ENCODE assay signal across 8 cellular contexts in genomic region chr1:17010601-17011438, GRCh38. TPM values are rescaled to one million over a fixed set of nuclear protein-coding genes. Genes with fewer than 3 reads are reported as not detected.
DNase-seq lines count a peak whose midpoint lies in the region; ATAC-seq and TF ChIP-seq lines count a peak whose summit lies in the region.

No MANE protein-coding gene starts in this region.

- H3K9ac ChIP-seq in OCI-LY3 (ENCODE audit: low read length) (peak overlapping the region; percentile 57; the same call in 1 of the 2 replicates), iPS-20b (ENCODE audit: low read depth, low read length) (peak overlapping the region; percentile 8; the same call in 1 of the 2 replicates)

- H3K4me2 ChIP-seq in OCI-LY3 (ENCODE audit: low read length) = peak overlapping the region; percentile 89

- TF ChIP-seq POLR2A in body of pancreas (IDR thresholded peaks at IDR 0.05) (no peak), spleen (IDR thresholded peaks at IDR 0.05) (no peak)

- no peaks in the 10 kb centered on the region for H3K36me3 ChIP-seq in OCI-LY3 (replicated peaks; ENCODE audit: low read depth, low read length)
- no peaks in the 10 kb centered on the region for H3K36me3 ChIP-seq in body of pancreas (replicated peaks in 1 of 2; ENCODE audit: insufficient read depth in 1 of 2, low read depth in 2 of 2)
- no peaks in the 10 kb centered on the region for H3K36me3 ChIP-seq in iPS-20b (ENCODE audit: insufficient read depth, low read depth, low read length)
- H3K36me3 ChIP-seq in spleen = peaks cover 0 to 15% (median 5%) of the 10 kb centered on the region in 6 donors

- H3K27ac ChIP-seq in OCI-LY3 (ENCODE audit: low read length) = no peak overlapping the region
- peak overlapping the region in 3 of 4 donors; percentile 31 to 67 (median 57) for H3K27ac ChIP-seq in body of pancreas
- no peak overlapping the region for H3K27ac ChIP-seq in iPS-20b (ENCODE audit: low read length)
- peak overlapping the region; percentile 29 to 88 (median 70) for H3K27ac ChIP-seq in spleen

- DNase-seq in AG20443 (ENCODE audit: low spot score) (peak; percentile 80), body of pancreas (peak; percentile 62 to 76 (median 68)), spleen (peak; percentile 88), HuH-7 (ENCODE audit: low spot score) (no peak), NCI-H2227 (lab: John Stamatoyannopoulos, UW; ENCODE audit: unreplicated experiment) (no peak)

- WGBS in body of pancreas, 2 donors = 0 to 1% methylated on average over 6 to 27 of the region's 27 CpGs
- 0 to 3% (median 1%) methylated on average over 20 to 27 of the region's 27 CpGs for WGBS in spleen, 5 donors

- peak overlapping the region; percentile 65; the same call in 1 of the 2 replicates for H2AFZ ChIP-seq in OCI-LY3 (ENCODE audit: low read depth, low read length)

- H3K4me1 ChIP-seq in OCI-LY3 (ENCODE audit: low read length) = peaks cover 17% of the 10 kb centered on the region
- H3K4me1 ChIP-seq in body of pancreas = peaks cover 35% of the 10 kb centered on the region
- peaks cover 31% of the 10 kb centered on the region for H3K4me1 ChIP-seq in iPS-20b (ENCODE audit: insufficient read depth, low read length)
- peaks cover 24 to 77% (median 59%) of the 10 kb centered on the region in 6 donors for H3K4me1 ChIP-seq in spleen

- intact Hi-C loops in body of pancreas (cut with DNase I) (no loop called here), spleen (cut with DNase I; ENCODE audit: low total_unique reads) (no loop called here)

- TF ChIP-seq CTCF in OCI-LY3 (IDR thresholded peaks at IDR 0.05; ENCODE audit: low read depth, low read length) (no peak), body of pancreas (IDR thresholded peaks at IDR 0.05) (no peak), spleen (IDR thresholded peaks at IDR 0.05 in 8 of 11, conservative IDR thresholded peaks at IDR 0.05 in 3 of 11) (no peak)

- ATAC-seq in GM19351 (IDR thresholded peaks at IDR 0.05; ENCODE audit: unreplicated experiment) = peak; percentile 14
- ATAC-seq in body of pancreas = peak; percentile 14

- H3K9me3 ChIP-seq in OCI-LY3 (ENCODE audit: insufficient read depth, low read length) (no peaks in the 10 kb centered on the region), body of pancreas (no peaks in the 10 kb centered on the region), iPS-20b (ENCODE audit: insufficient read depth, low read depth, low read length) (no peaks in the 10 kb centered on the region), spleen (no peaks in the 10 kb centered on the region)

- H3K79me2 ChIP-seq in OCI-LY3 (ENCODE audit: low read length) = no peaks in the 10 kb centered on the region

- no peaks in the 10 kb centered on the region for H4K20me1 ChIP-seq in OCI-LY3 (ENCODE audit: insufficient read depth, low read length)

- H3K4me3 ChIP-seq in OCI-LY3 (ENCODE audit: low read length) (peak overlapping the region; percentile 93), body of pancreas (peak overlapping the region; percentile 66 to 83), iPS-20b (ENCODE audit: low read length) (peak overlapping the region; percentile 79), spleen (peak overlapping the region; percentile 75 to 97 (median 92))

- H3K27me3 ChIP-seq in OCI-LY3 (ENCODE audit: low read depth, low read length) = no peaks in the 10 kb centered on the region
- no peaks in the 10 kb centered on the region for H3K27me3 ChIP-seq in body of pancreas
- H3K27me3 ChIP-seq in iPS-20b (ENCODE audit: insufficient read depth, low read length) = 0 out of 2 replicates have a peak, but pooled peaks cover 5% of the 10 kb centered on the region
- H3K27me3 ChIP-seq in spleen (replicated peaks in 1 of 7) = no peaks in the 10 kb centered on the region

RNA-seq across cellular contexts. Expression of gene ATP13A2, which starts 0.9 kb away (rescaled TPM):
- total RNA-seq in body of pancreas = 10 to 100 TPM; 56.8 to 61.0 TPM
- total RNA-seq in spleen = 10 to 100 TPM; 45.4 to 83.9 (median 69.5) TPM
- polyA plus RNA-seq in spleen = 10 to 100 TPM; 13.7 to 27.1 (median 18.9) TPM

RNA-seq across cellular contexts. Expression of gene MFAP2, which starts 30.4 kb away (rescaled TPM):
- total RNA-seq in body of pancreas (10 to 100 TPM in 1 of 2 donors, 1 to 10 TPM in 1; 1.3 to 13.5 TPM), spleen (1 to 10 TPM in 3 of 7 donors, under 1 TPM in 1, not detected in 3; 0.77 to 2.7 (median 1.5) TPM)
- 1 to 10 TPM in 2 of 3 donors, under 1 TPM in 1; 0.87 to 3.9 (median 1.2) TPM for polyA plus RNA-seq in spleen

RNA-seq across cellular contexts. Expression of gene SDHB, which starts 43.0 kb away (rescaled TPM):
- total RNA-seq in body of pancreas = 10 to 100 TPM; 38.9 to 59.4 TPM
- total RNA-seq in spleen = 100 to 1,000 TPM in 3 of 7 donors, 10 to 100 TPM in 4; 82.9 to 132 (median 84.0) TPM
- 10 to 100 TPM; 49.1 to 85.0 (median 75.4) TPM for polyA plus RNA-seq in spleen

Comparison
In these comparisons a context has a peak if more than half of its experiments do, and no peak if none do; other contexts are left out.
1. DNase-seq: peak in AG20443 (single experiment), body of pancreas (4 of 4) and spleen (single experiment); none in HuH-7 (single experiment) and NCI-H2227 (single experiment).
2. H3K27ac ChIP-seq: peak in body of pancreas (3 of 4) and spleen (8 of 8); none in OCI-LY3 (single experiment) and iPS-20b (single experiment).
3. Peak in every context shown above with its lines, with median percentiles within 50 percentile points of each other: H3K4me3 ChIP-seq.